24 cellular contexts compared by ENCODE assay signal in the genomic region with DNA sequence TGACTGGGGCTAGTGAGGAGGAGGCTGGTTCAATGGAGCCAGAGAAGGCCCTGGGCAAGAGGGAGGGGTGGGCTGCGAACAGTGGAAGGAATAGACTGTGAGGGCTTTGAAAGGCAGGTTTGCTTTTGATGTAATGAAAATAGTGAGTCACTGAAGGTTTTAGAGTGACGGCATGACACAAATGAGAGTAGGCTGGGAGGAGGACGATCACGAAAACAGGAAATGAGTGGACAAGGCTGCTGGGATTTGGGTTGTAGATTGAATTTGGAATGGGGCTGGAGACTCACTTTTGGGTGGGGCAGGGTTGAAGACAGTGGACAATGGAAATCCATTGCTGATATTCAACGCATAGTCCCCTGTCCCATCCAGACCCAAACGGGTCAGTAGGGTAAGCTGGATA.
A peak's percentile ranks its signal among the peaks of the same experiment; 100 is the strongest.
DNase-seq lines count a peak whose midpoint lies in the region; ATAC-seq and TF ChIP-seq lines count a peak whose summit lies in the region.
"Had no signal": no experiment of that assay in that cellular context is flagged by ENCODE, and none has a peak within 500 bp of the region (broad histone marks: within the 10 kb centered on the region; RNA-seq: fewer than 3 reads in every experiment).

No MANE protein-coding gene starts in this region.

- H3K27ac ChIP-seq in brain microvascular endothelial cell (no peak overlapping the region), osteoblast (ENCODE audit: low read depth, low read length) (no peak overlapping the region)
- H3K27ac ChIP-seq: body of pancreas, colonic mucosa, right atrium auricular region, SK-N-MC, spleen had no signal

- peak; percentile 17 for DNase-seq in activated CD4-positive, alpha-beta memory T cell treated with anti-CD3 and anti-CD28 coated beads for 36 hours
- no peak for DNase-seq in activated CD4-positive, alpha-beta memory T cell treated with anti-CD3 and anti-CD28 coated beads, Interleukin-2, amount 10 ng/mL, durations not matched to agents 7 days and 5 days
- DNase-seq in HT1080 (ENCODE audit: low read depth) (peak; percentile 56), brain microvascular endothelial cell (peak; percentile 3), osteoblast (ENCODE audit: insufficient read length, low spot score, missing footprints) (peak; percentile 90), midbrain (lab: John Stamatoyannopoulos, UW) (no peak)
- DNase-seq in activated effector memory CD4-positive, alpha-beta T cell treated with anti-CD3 and anti-CD28 coated beads, Interleukin-2, amount 50 U/mL, for 16 hours, result no peak
- DNase-seq: activated CD4-positive, alpha-beta T cell treated with anti-CD3 and anti-CD28 coated beads for 1 hour; body of pancreas; CD4-positive, alpha-beta T cell; colonic mucosa; effector memory CD4-positive, alpha-beta T cell; erythroblast; foreskin melanocyte; IMR-90; left colon; NCI-H1694; NCI-H2171; NCI-H510A; spleen had no signal

- intact Hi-C loops in activated CD4-positive, alpha-beta memory T cell treated with anti-CD3 and anti-CD28 coated beads for 36 hours (cut with micrococcal nuclease), result no loop called here

- H3K4me1 Mint-ChIP-seq in activated CD4-positive, alpha-beta memory T cell treated with anti-CD3 and anti-CD28 coated beads for 36 hours (ENCODE audit: low read depth), result peaks cover 19% of the 10 kb centered on the region
- peaks cover 5% of the 10 kb centered on the region for H3K4me1 Mint-ChIP-seq in activated CD4-positive, alpha-beta memory T cell treated with anti-CD3 and anti-CD28 coated beads, Interleukin-2, amount 10 ng/mL, durations not matched to agents 7 days and 5 days

- H3K36me3 Mint-ChIP-seq in activated CD4-positive, alpha-beta memory T cell treated with anti-CD3 and anti-CD28 coated beads for 36 hours, result no peaks in the 10 kb centered on the region
- H3K36me3 Mint-ChIP-seq in activated CD4-positive, alpha-beta memory T cell treated with anti-CD3 and anti-CD28 coated beads, Interleukin-2, amount 10 ng/mL, durations not matched to agents 7 days and 5 days (ENCODE audit: low read depth), result no peaks in the 10 kb centered on the region

- H3K36me3 ChIP-seq in brain microvascular endothelial cell (replicated peaks) (no peaks in the 10 kb centered on the region), osteoblast (ENCODE audit: insufficient read depth, low read length) (no peaks in the 10 kb centered on the region)
- H3K36me3 ChIP-seq: colonic mucosa, right atrium auricular region, spleen had no signal

- no peak for TF ChIP-seq CTCF in brain microvascular endothelial cell (IDR thresholded peaks at IDR 0.05; ENCODE audit: low read depth, low read length, missing control alignments)
- TF ChIP-seq CTCF in osteoblast (IDR thresholded peaks at IDR 0.05; ENCODE audit: extremely low read depth, low read depth, low read length), result no peak

- no peak overlapping the region for H3K4me3 ChIP-seq in brain microvascular endothelial cell (ENCODE audit: low read depth, low read length)
- no peak overlapping the region for H3K4me3 ChIP-seq in osteoblast (ENCODE audit: insufficient read depth, low read length)
- H3K4me3 ChIP-seq: body of pancreas, colonic mucosa, right atrium auricular region, SK-N-MC, spleen had no signal

- no peak overlapping the region for H3K4me2 ChIP-seq in osteoblast (ENCODE audit: insufficient read depth, low read length)

- POLR2A ChIA-PET in activated CD4-positive, alpha-beta memory T cell treated with anti-CD3 and anti-CD28 coated beads for 36 hours (lab: Charles Lee), result no interaction called here
- POLR2A ChIA-PET in activated CD4-positive, alpha-beta memory T cell treated with anti-CD3 and anti-CD28 coated beads, Interleukin-2, amount 10 ng/mL, durations not matched to agents 7 days and 5 days (lab: Charles Lee), result no interaction called here

- CTCF ChIA-PET in activated CD4-positive, alpha-beta memory T cell treated with anti-CD3 and anti-CD28 coated beads for 36 hours (lab: Charles Lee), result no interaction called here
- CTCF ChIA-PET in activated CD4-positive, alpha-beta memory T cell treated with anti-CD3 and anti-CD28 coated beads, Interleukin-2, amount 10 ng/mL, durations not matched to agents 7 days and 5 days (lab: Charles Lee), result no interaction called here

- no peaks in the 10 kb centered on the region for H3K9me3 ChIP-seq in osteoblast (ENCODE audit: low read depth, low read length)
- H3K9me3 ChIP-seq: body of pancreas, colonic mucosa, right atrium auricular region, spleen had no signal

- H3K9me3 Mint-ChIP-seq in activated CD4-positive, alpha-beta memory T cell treated with anti-CD3 and anti-CD28 coated beads for 36 hours, result no peaks in the 10 kb centered on the region
- H3K9me3 Mint-ChIP-seq in activated CD4-positive, alpha-beta memory T cell treated with anti-CD3 and anti-CD28 coated beads, Interleukin-2, amount 10 ng/mL, durations not matched to agents 7 days and 5 days, result peaks cover 2% of the 10 kb centered on the region
- H3K9me3 Mint-ChIP-seq: CD4-positive, alpha-beta T cell had no signal

- H3K27ac Mint-ChIP-seq in activated CD4-positive, alpha-beta memory T cell treated with anti-CD3 and anti-CD28 coated beads for 36 hours, result no peak overlapping the region
- H3K27ac Mint-ChIP-seq in activated CD4-positive, alpha-beta memory T cell treated with anti-CD3 and anti-CD28 coated beads, Interleukin-2, amount 10 ng/mL, durations not matched to agents 7 days and 5 days, result no peak overlapping the region
- H3K27ac Mint-ChIP-seq: CD4-positive, alpha-beta T cell; T-helper 1 cell treated with Interleukin-12 subunit alpha and Interleukin-12 subunit beta and Interleukin-4 antibody, amounts not matched to agents 30 μg/mL and 1 μg/mL, for 36 hours had no signal

- ATAC-seq in HG03095 (IDR thresholded peaks at IDR 0.05; ENCODE audit: unreplicated experiment), result no peak
- ATAC-seq: body of pancreas, left colon had no signal

- H3K79me2 ChIP-seq in osteoblast (ENCODE audit: insufficient read depth, low read length), result no peaks in the 10 kb centered on the region

- no peaks in the 10 kb centered on the region for H3K4me1 ChIP-seq in osteoblast (ENCODE audit: insufficient read depth, low read length)
- H3K4me1 ChIP-seq: body of pancreas, colonic mucosa, spleen had no signal

- no peak overlapping the region for H2AFZ ChIP-seq in osteoblast (ENCODE audit: low read length)

- H3K27me3 ChIP-seq in brain microvascular endothelial cell (replicated peaks) (peaks cover 3% of the 10 kb centered on the region), osteoblast (ENCODE audit: insufficient read depth, low read length) (peaks cover 9% of the 10 kb centered on the region)
- H3K27me3 ChIP-seq: body of pancreas, colonic mucosa, right atrium auricular region had no signal

- in situ Hi-C loops in brain microvascular endothelial cell (cut with HindIII; ENCODE audit: low pct_ligation_motif_present, low sequenced_read_pairs), result no loop called here

- no peak overlapping the region for H3K4me3 Mint-ChIP-seq in activated CD4-positive, alpha-beta memory T cell treated with anti-CD3 and anti-CD28 coated beads for 36 hours
- H3K4me3 Mint-ChIP-seq in activated CD4-positive, alpha-beta memory T cell treated with anti-CD3 and anti-CD28 coated beads, Interleukin-2, amount 10 ng/mL, durations not matched to agents 7 days and 5 days, result no peak overlapping the region
- H3K4me3 Mint-ChIP-seq: CD4-positive, alpha-beta T cell; T-helper 1 cell treated with Interleukin-12 subunit alpha and Interleukin-12 subunit beta and Interleukin-4 antibody, amounts not matched to agents 30 μg/mL and 1 μg/mL, for 36 hours had no signal

- no peaks in the 10 kb centered on the region for H3K27me3 Mint-ChIP-seq in activated CD4-positive, alpha-beta memory T cell treated with anti-CD3 and anti-CD28 coated beads for 36 hours
- H3K27me3 Mint-ChIP-seq in activated CD4-positive, alpha-beta memory T cell treated with anti-CD3 and anti-CD28 coated beads, Interleukin-2, amount 10 ng/mL, durations not matched to agents 7 days and 5 days, result peaks cover 2% of the 10 kb centered on the region
- H3K27me3 Mint-ChIP-seq: CD4-positive, alpha-beta T cell had no signal

- no peaks in the 10 kb centered on the region for H4K20me1 ChIP-seq in osteoblast (ENCODE audit: insufficient read depth, low read length)

Comparison
In these comparisons a context has a peak if more than half of its experiments do, and no peak if none do; other contexts are left out.
1. DNase-seq: peak in activated CD4-positive, alpha-beta memory T cell treated with anti-CD3 and anti-CD28 coated beads for 36 hours (single experiment), HT1080 (single experiment), brain microvascular endothelial cell (single experiment) and osteoblast (single experiment); none in activated CD4-positive, alpha-beta memory T cell treated with anti-CD3 and anti-CD28 coated beads, Interleukin-2, amount 10 ng/mL, durations not matched to agents 7 days and 5 days (single experiment), activated effector memory CD4-positive, alpha-beta T cell treated with anti-CD3 and anti-CD28 coated beads, Interleukin-2, amount 50 U/mL, for 16 hours (single experiment) and midbrain (single experiment).